ENCODE assay signal across 1 cellular context in the genomic region with DNA sequence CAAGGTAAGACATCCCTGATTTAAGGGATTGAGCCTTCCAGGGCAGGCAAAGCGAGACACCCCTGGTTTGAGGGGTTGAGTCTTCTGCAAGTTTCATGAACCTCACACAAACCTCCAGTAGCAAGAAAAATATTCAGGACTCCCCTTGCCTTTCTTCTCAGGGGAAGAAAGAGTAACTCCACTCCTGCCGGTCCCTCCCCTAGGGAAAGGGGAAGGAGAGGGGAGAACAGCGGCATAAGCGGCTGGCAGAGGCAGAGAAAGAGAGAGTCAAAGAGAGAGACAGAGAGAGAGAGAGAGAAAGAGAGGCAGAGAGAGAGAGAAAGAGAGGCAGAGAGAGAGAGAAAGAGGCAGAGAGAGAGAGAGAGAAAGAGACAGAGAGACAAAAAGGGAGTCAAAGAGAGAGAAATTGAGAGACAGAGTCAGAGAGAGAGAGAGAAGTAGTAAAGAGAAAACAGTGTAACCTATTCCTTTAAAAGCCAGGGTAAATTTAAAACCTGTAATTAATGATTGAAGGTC.
TF ChIP-seq lines count a peak whose summit lies in the region.

No MANE protein-coding gene starts in this region.

TF ChIP-seq in K562, 482 proteins besides CTCF, POLR2A, EP300 and RAD21:
- TF ChIP-seq SPI1 (IDR thresholded peaks at IDR 0.05; ENCODE audit: borderline replicate concordance, low read depth, low read length) (no peak), FUS (optimal IDR thresholded peaks at IDR 0.05; ENCODE audit: low read depth, low read length) (no peak), ZNF75A (CRISPR knock-in tag; IDR thresholded peaks at IDR 0.05) (no peak)
- TF ChIP-seq, protein P1, sequence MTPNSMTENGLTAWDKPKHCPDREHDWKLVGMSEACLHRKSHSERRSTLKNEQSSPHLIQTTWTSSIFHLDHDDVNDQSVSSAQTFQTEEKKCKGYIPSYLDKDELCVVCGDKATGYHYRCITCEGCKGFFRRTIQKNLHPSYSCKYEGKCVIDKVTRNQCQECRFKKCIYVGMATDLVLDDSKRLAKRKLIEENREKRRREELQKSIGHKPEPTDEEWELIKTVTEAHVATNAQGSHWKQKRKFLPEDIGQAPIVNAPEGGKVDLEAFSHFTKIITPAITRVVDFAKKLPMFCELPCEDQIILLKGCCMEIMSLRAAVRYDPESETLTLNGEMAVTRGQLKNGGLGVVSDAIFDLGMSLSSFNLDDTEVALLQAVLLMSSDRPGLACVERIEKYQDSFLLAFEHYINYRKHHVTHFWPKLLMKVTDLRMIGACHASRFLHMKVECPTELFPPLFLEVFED (CRISPR knock-in tag; conservative IDR thresholded peaks at IDR 0.05), result peak; percentile 49; the same call in 1 of the 2 replicates
TF ChIP-seq in K562: peak in this region for 1.
